Comparison of ENCODE assay signal across 4 cellular contexts in the genomic region with DNA sequence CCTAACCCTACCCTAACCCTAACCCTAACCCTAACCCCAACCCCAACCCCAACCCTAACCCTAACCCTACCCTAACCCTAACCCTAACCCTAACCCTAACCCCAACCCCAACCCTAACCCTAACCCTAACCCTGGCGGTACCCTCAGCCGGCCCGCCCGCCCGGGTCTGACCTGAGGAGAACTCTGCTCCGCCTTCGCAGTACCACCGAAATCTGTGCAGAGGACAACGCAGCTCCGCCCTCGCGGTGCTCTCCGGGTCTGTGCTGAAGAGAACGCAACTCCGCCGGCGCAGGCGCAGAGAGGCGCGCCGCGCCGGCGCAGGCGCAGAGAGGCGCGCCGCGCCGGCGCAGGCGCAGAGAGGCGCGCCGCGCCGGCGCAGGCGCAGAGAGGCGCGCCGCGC. TPM values are rescaled to one million over a fixed set of nuclear protein-coding genes. Genes with fewer than 3 reads are reported as not detected.
"Had no signal": no experiment of that assay in that cellular context is flagged by ENCODE, and none has a peak within 500 bp of the region (broad histone marks: within the 10 kb centered on the region; RNA-seq: fewer than 3 reads in every experiment).

No MANE protein-coding gene starts in this region.

RNA-seq across cellular contexts. Expression of gene IQSEC3, which starts 56.1 kb away (rescaled TPM):
- total RNA-seq: HepG2, HT1080, IMR-90, SJSA1 had no signal
- polyA plus RNA-seq: HepG2 had no signal
